Comparison of ENCODE assay signal across 8 cellular contexts in genomic region chr11:57647960-57648776, GRCh38. TPM values are rescaled to one million over a fixed set of nuclear protein-coding genes. Genes with fewer than 3 reads are reported as not detected.
DNase-seq lines count a peak whose midpoint lies in the region; ATAC-seq and TF ChIP-seq lines count a peak whose summit lies in the region.

No MANE protein-coding gene starts in this region.

- H3K9me3 Mint-ChIP-seq in WTC11, result no peaks in the 10 kb centered on the region

- H3K36me3 ChIP-seq in left ventricle myocardium inferior (no peaks in the 10 kb centered on the region), iPS-18a (ENCODE audit: control insufficient read depth, low read depth, low read length) (peaks cover 6% of the 10 kb centered on the region), upper lobe of right lung (no peaks in the 10 kb centered on the region), colonic mucosa (no peaks in the 10 kb centered on the region)

- peaks cover 7% of the 10 kb centered on the region for H3K36me3 Mint-ChIP-seq in WTC11

- H3K4me1 ChIP-seq in left ventricle myocardium inferior (peaks cover 62% of the 10 kb centered on the region), iPS-18a (ENCODE audit: control insufficient read depth, low read depth, low read length) (peaks cover 59% of the 10 kb centered on the region), upper lobe of right lung (peaks cover 44% of the 10 kb centered on the region), colonic mucosa (no peaks in the 10 kb centered on the region)

- H3K9ac ChIP-seq in iPS-18a (ENCODE audit: low read length), result peak overlapping the region; percentile 44
- peak overlapping the region in 1 of 2 donors; percentile 4 for H3K9ac ChIP-seq in colonic mucosa (ENCODE audit: low read depth in 2 of 2, low read length in 2 of 2)

- peak overlapping the region; percentile 80 for H3K4me3 Mint-ChIP-seq in WTC11

- TF ChIP-seq CTCF in left ventricle myocardium inferior (IDR thresholded peaks at IDR 0.05; ENCODE audit: borderline replicate concordance), result no peak
- TF ChIP-seq CTCF in WTC11 (IDR thresholded peaks at IDR 0.05), result no peak
- TF ChIP-seq CTCF in upper lobe of right lung (IDR thresholded peaks at IDR 0.05), result no peak
- TF ChIP-seq CTCF in colonic mucosa (IDR thresholded peaks at IDR 0.05), result no peak
- no peak for TF ChIP-seq CTCF in GM10248 (IDR thresholded peaks at IDR 0.05; ENCODE audit: control extremely low read depth, extremely low read depth, low read depth, missing control alignments)

- ATAC-seq in left cardiac atrium (no peak), WTC11 (peak; percentile 1; the same call in 1 of the 2 replicates), upper lobe of right lung (peak; percentile 51)

- H3K27ac Mint-ChIP-seq in WTC11, result 0 out of 2 replicates have a peak overlapping the region, but pooled peaks have one; percentile 93

- H3K9me3 ChIP-seq in left ventricle myocardium inferior (replicated peaks), result no peaks in the 10 kb centered on the region
- no peaks in the 10 kb centered on the region for H3K9me3 ChIP-seq in iPS-18a (ENCODE audit: control insufficient read depth, low read depth, low read length)
- no peaks in the 10 kb centered on the region for H3K9me3 ChIP-seq in upper lobe of right lung
- H3K9me3 ChIP-seq in colonic mucosa, result no peaks in the 10 kb centered on the region

- H3K27me3 Mint-ChIP-seq in WTC11 (ENCODE audit: low read depth), result peaks cover 45% of the 10 kb centered on the region

- H3K27me3 ChIP-seq in left ventricle myocardium inferior (ENCODE audit: low read depth) (peaks cover 72% of the 10 kb centered on the region), iPS-18a (ENCODE audit: control insufficient read depth, insufficient read depth, low read length) (peaks cover 30% of the 10 kb centered on the region), upper lobe of right lung (peaks cover 18% of the 10 kb centered on the region), colonic mucosa (peaks cover 36% of the 10 kb centered on the region)

- intact Hi-C loops in left ventricle myocardium inferior (cut with micrococcal nuclease) (no loop called here), left cardiac atrium (cut with DNase I) (loop anchor here in 1 of 2 donors (10.0 kb wide), 2 partner anchors 183 to 867 kb away; partner anchors contain the start of gene RTN4RL2), upper lobe of right lung (cut with DNase I) (no loop called here), colonic mucosa (cut with DNase I) (loop anchor here (10.0 kb wide), 1 partner anchor 113 kb away; the partner anchor contains the start of genes SMTNL1 and TIMM10)

- H3K4me1 Mint-ChIP-seq in WTC11, result peaks cover 85% of the 10 kb centered on the region

- peak overlapping the region; percentile 62 for H3K4me3 ChIP-seq in left ventricle myocardium inferior
- H3K4me3 ChIP-seq in iPS-18a (ENCODE audit: low read length), result peak overlapping the region; percentile 66
- H3K4me3 ChIP-seq in upper lobe of right lung, result peak overlapping the region; percentile 49
- H3K4me3 ChIP-seq in colonic mucosa, result no peak overlapping the region

- DNase-seq in left ventricle myocardium inferior (no peak), left cardiac atrium (no peak), WTC11 (ENCODE audit: low spot score) (no peak), upper lobe of right lung (peak; percentile 80), colonic mucosa (no peak), GM10248 (ENCODE audit: extremely low spot score) (no peak)
- DNase-seq in activated naive CD4-positive, alpha-beta T cell treated with anti-CD3 and anti-CD28 coated beads, Interleukin-2, amount 50 U/mL, for 16 hours, result no peak

- POLR2A ChIA-PET in WTC11 (lab: Charles Lee), result interaction anchor here (0.7 to 4.2 kb wide), 8 partner anchors 8 to 148 kb away, joined by 3 to 47 read pairs (median 3); partner anchors contain the start of genes SELENOH and UBE2L6
- POLR2A ChIA-PET in GM10248 (lab: Yijun Ruan, JAX), result no interaction called here

- CTCF ChIA-PET in WTC11 (lab: Charles Lee), result interaction anchor here (0.8 to 2.8 kb wide), 4 partner anchors 9 to 155 kb away, joined by 3 to 17 read pairs (median 4); partner anchors contain the start of gene UBE2L6
- CTCF ChIA-PET in GM10248 (lab: Yijun Ruan, JAX), result interaction anchor here (0.7 to 14.1 kb wide), 10 partner anchors 8 to 302 kb away, joined by 3 to 295 read pairs (median 4); partner anchors contain the start of gene UBE2L6

- H3K27ac ChIP-seq in left ventricle myocardium inferior (replicated peaks) (no peak overlapping the region), iPS-18a (ENCODE audit: low read length) (no peak overlapping the region), upper lobe of right lung (no peak overlapping the region), colonic mucosa (no peak overlapping the region)

TF ChIP-seq in WTC11, 78 proteins besides CTCF, POLR2A, EP300 and RAD21 (continues in another document):
- no peak for TF ChIP-seq TP53 (CRISPR knock-in tag; IDR thresholded peaks at IDR 0.05)
- no peak for TF ChIP-seq OVOL2 (CRISPR knock-in tag; IDR thresholded peaks at IDR 0.05; ENCODE audit: borderline replicate concordance)
- TF ChIP-seq ETV6 (CRISPR knock-in tag; IDR thresholded peaks at IDR 0.05), result no peak
- peak; percentile 76; the same call in 1 of the 2 replicates for TF ChIP-seq ZNF425 (CRISPR knock-in tag; conservative IDR thresholded peaks at IDR 0.05)
- TF ChIP-seq CDX4 (CRISPR knock-in tag; IDR thresholded peaks at IDR 0.05; ENCODE audit: borderline replicate concordance), result peak; percentile 10; the same call in 1 of the 2 replicates
- TF ChIP-seq ZNF138 (CRISPR knock-in tag; conservative IDR thresholded peaks at IDR 0.05), result no peak
- TF ChIP-seq PRDM15 (CRISPR knock-in tag; IDR thresholded peaks at IDR 0.05), result no peak; the same call in 1 of the 2 replicates

RNA-seq across cellular contexts. Expression of gene YPEL4, which starts 1.5 kb away (rescaled TPM):
- total RNA-seq in left ventricle myocardium inferior, result 0.55 TPM
- total RNA-seq in left cardiac atrium, result 1 to 10 TPM in 1 of 2 donors, under 1 TPM in 1; 0.47 to 1.1 TPM
- total RNA-seq in WTC11 (2021), result 0.15 to 0.30 TPM in 2 of 3 replicates, not detected in the other
- total RNA-seq in upper lobe of right lung, result 6.9 TPM
- under 1 TPM; 0.44 to 0.98 TPM for total RNA-seq in colonic mucosa

RNA-seq across cellular contexts. Expression of gene CLP1, which starts 9.4 kb away (rescaled TPM):
- total RNA-seq in left ventricle myocardium inferior, result 6.0 TPM
- 1 to 10 TPM; 6.9 to 8.5 TPM for total RNA-seq in left cardiac atrium
- 24.5 to 26.3 TPM (median 24.6 TPM) in 3 replicates for total RNA-seq in WTC11 (2021)
- 11.7 TPM for total RNA-seq in upper lobe of right lung
- 10 to 100 TPM; 13.5 to 14.9 TPM for total RNA-seq in colonic mucosa

RNA-seq across cellular contexts. Expression of gene ZDHHC5, which starts 19.7 kb away (rescaled TPM):
- total RNA-seq in left ventricle myocardium inferior, result 45.8 TPM
- 10 to 100 TPM; 51.3 to 60.7 TPM for total RNA-seq in left cardiac atrium
- 49.3 to 51.6 TPM (median 50.5 TPM) in 3 replicates for total RNA-seq in WTC11 (2021)
- total RNA-seq in upper lobe of right lung, result 79.8 TPM
- 10 to 100 TPM; 80.2 to 82.1 TPM for total RNA-seq in colonic mucosa

RNA-seq across cellular contexts. Expression of gene SERPING1, which starts 50.7 kb away (rescaled TPM):
- total RNA-seq in left ventricle myocardium inferior, result 94.6 TPM
- 100 to 1,000 TPM; 198 to 266 TPM for total RNA-seq in left cardiac atrium
- total RNA-seq in WTC11 (2021), result 49.1 to 51.8 TPM (median 50.2 TPM) in 3 replicates
- total RNA-seq in upper lobe of right lung, result 490 TPM
- total RNA-seq in colonic mucosa, result 10 to 100 TPM; 18.7 to 57.5 TPM

Comparison
In these comparisons a context has a peak if more than half of its experiments do, and no peak if none do; other contexts are left out.
1. ATAC-seq: peak in WTC11 (single experiment) and upper lobe of right lung (single experiment); none in left cardiac atrium (0 of 2).